ENCODE assay signal across 10 cellular contexts in the genomic region with DNA sequence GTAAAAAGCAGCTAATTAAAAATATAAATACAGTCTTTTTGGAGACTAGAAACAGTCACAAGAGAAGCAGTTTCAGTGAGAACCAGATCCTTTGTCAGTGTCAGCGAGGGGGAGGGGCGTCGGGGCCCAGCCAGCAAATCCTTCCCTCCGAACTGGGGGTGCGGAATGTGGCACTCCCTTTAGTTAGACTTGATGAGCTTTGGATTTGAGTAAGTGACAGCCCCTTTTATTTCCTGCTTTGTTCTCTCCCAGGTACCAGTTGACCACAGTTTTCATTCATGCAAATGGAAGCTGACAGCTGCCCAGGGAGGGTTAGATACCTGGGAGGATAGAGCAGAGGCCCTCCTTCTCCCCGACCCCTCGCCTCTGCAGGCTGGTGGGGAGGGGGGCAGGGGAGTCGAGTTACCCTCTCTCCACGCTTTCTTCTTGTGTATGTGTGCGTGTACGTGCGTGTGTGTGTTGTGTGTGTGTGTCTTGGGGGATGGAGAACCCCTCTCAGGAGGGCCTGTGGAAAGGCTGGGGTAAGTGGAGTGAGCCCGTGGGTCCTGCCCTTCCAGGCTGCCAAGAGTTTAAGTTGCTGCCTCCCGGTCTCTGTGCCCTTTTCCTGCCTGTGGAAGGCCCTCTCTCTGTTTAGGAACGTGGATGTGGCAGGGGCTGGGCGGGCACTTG. TPM values are rescaled to one million over a fixed set of nuclear protein-coding genes. Genes with fewer than 3 reads are reported as not detected.
DNase-seq lines count a peak whose midpoint lies in the region; FAIRE-seq and TF ChIP-seq lines count a peak whose summit lies in the region.
"Had no signal": no experiment of that assay in that cellular context is flagged by ENCODE, and none has a peak within 500 bp of the region (broad histone marks: within the 10 kb centered on the region; RNA-seq: fewer than 3 reads in every experiment).

No MANE protein-coding gene starts in this region.

- peak; percentile 58 to 80 for DNase-seq in HAP-1 (ENCODE audit: low spot score in 2 of 2)
- peak; percentile 77 for DNase-seq in endodermal cell
- DNase-seq in progenitor cell of endocrine pancreas (ENCODE audit: low spot score, unreplicated experiment): no peak
- DNase-seq in GM19240 (ENCODE audit: insufficient read length, low spot score): no peak
- DNase-seq in GM19239 (ENCODE audit: insufficient read length, low spot score): no peak
- DNase-seq in NK-92 (lab: John Stamatoyannopoulos, UW; ENCODE audit: unreplicated experiment): no peak
- DNase-seq in foreskin melanocyte: no peak
- DNase-seq: OCI-M1; stimulated activated CD4-positive, alpha-beta T cell treated with anti-CD3 and anti-CD28 coated beads, Interleukin-2, amount 100 ng/mL, for 48 hours had no signal

- H3K4me3 ChIP-seq in HAP-1 (no peak overlapping the region), OCI-LY3 (ENCODE audit: low read length) (peak overlapping the region; percentile 70), endodermal cell (ENCODE audit: low read length) (peak overlapping the region; percentile 32)

- H3K27ac ChIP-seq in OCI-LY3 (ENCODE audit: low read length) (peak overlapping the region; percentile 94), endodermal cell (ENCODE audit: low read depth, low read length) (peak overlapping the region; percentile 80)

- H2AFZ ChIP-seq in OCI-LY3 (ENCODE audit: low read depth, low read length): no peak overlapping the region

- WGBS in endodermal cell (ENCODE audit: insufficient coverage in 1 of 2, insufficient read length in 1 of 2), 2 experiments: 23% methylated on average over 9 to 15 of the region's 16 CpGs

- H3K4me1 ChIP-seq in HAP-1: peaks cover 40% of the 10 kb centered on the region
- peaks cover 87% of the 10 kb centered on the region for H3K4me1 ChIP-seq in OCI-LY3 (ENCODE audit: low read length)
- peaks cover 17% of the 10 kb centered on the region for H3K4me1 ChIP-seq in endodermal cell (ENCODE audit: control insufficient read depth, insufficient read depth, low read length)

- no peak for FAIRE-seq in GM19239 (lab: Jason Lieb, UNC)

- peaks cover 86% of the 10 kb centered on the region for H3K79me2 ChIP-seq in OCI-LY3 (ENCODE audit: low read length)

- in situ Hi-C loops in HAP-1 (cut with MboI; ENCODE audit: low sequenced_read_pairs): no loop called here

- H3K9me3 ChIP-seq in HAP-1 (no peaks in the 10 kb centered on the region), OCI-LY3 (ENCODE audit: insufficient read depth, low read length) (no peaks in the 10 kb centered on the region), endodermal cell (ENCODE audit: control insufficient read depth, low read length) (no peaks in the 10 kb centered on the region)

- H3K27me3 Mint-ChIP-seq in endodermal cell (ENCODE audit: insufficient read depth) (no peaks in the 10 kb centered on the region), progenitor cell of endocrine pancreas (no peaks in the 10 kb centered on the region)

- H3K36me3 Mint-ChIP-seq in endodermal cell (ENCODE audit: low read depth): no peaks in the 10 kb centered on the region
- H3K36me3 Mint-ChIP-seq in progenitor cell of endocrine pancreas (ENCODE audit: insufficient read depth): peaks cover 1% of the 10 kb centered on the region

- H3K4me1 Mint-ChIP-seq in endodermal cell (peaks cover 46% of the 10 kb centered on the region), progenitor cell of endocrine pancreas (ENCODE audit: low read depth) (peaks cover 27% of the 10 kb centered on the region)

- H3K27ac Mint-ChIP-seq in endodermal cell (peak overlapping the region; percentile 84), progenitor cell of endocrine pancreas (peak overlapping the region; percentile 98)

- no peak overlapping the region for H3K4me3 Mint-ChIP-seq in endodermal cell
- H3K4me3 Mint-ChIP-seq in progenitor cell of endocrine pancreas (ENCODE audit: low read depth): peak overlapping the region; percentile 26

- no peaks in the 10 kb centered on the region for H3K27me3 ChIP-seq in HAP-1 (ENCODE audit: low read depth)
- H3K27me3 ChIP-seq in OCI-LY3 (ENCODE audit: low read depth, low read length): no peaks in the 10 kb centered on the region
- no peaks in the 10 kb centered on the region for H3K27me3 ChIP-seq in endodermal cell (ENCODE audit: control insufficient read depth, insufficient read depth, low read length, poor library complexity, severe bottlenecking)

- H4K20me1 ChIP-seq in OCI-LY3 (ENCODE audit: insufficient read depth, low read length): peaks cover 59% of the 10 kb centered on the region

- H3K4me2 ChIP-seq in OCI-LY3 (ENCODE audit: low read length): peak overlapping the region; percentile 84

- H3K36me3 ChIP-seq in HAP-1 (replicated peaks): no peaks in the 10 kb centered on the region
- peaks cover 13% of the 10 kb centered on the region for H3K36me3 ChIP-seq in OCI-LY3 (replicated peaks; ENCODE audit: low read depth, low read length)
- H3K36me3 ChIP-seq in endodermal cell (ENCODE audit: control insufficient read depth, insufficient read depth, low read length): no peaks in the 10 kb centered on the region

- TF ChIP-seq CTCF in OCI-LY3 (IDR thresholded peaks at IDR 0.05; ENCODE audit: low read depth, low read length) (no peak), endodermal cell (conservative IDR thresholded peaks at IDR 0.05) (no peak), progenitor cell of endocrine pancreas (IDR thresholded peaks at IDR 0.05; ENCODE audit: unreplicated experiment) (no peak)

- H3K9me3 Mint-ChIP-seq in endodermal cell (no peaks in the 10 kb centered on the region), progenitor cell of endocrine pancreas (ENCODE audit: low read depth) (peaks cover 4% of the 10 kb centered on the region)

- H3K9ac ChIP-seq in OCI-LY3 (ENCODE audit: low read length): peak overlapping the region; percentile 76
- H3K9ac ChIP-seq in endodermal cell (ENCODE audit: extremely low read depth, low read length, poor library complexity, severe bottlenecking): peak overlapping the region; percentile 8

RNA-seq across cellular contexts. Expression of a gene that starts 38.3 kb away (rescaled TPM):
- total RNA-seq in endodermal cell: 10 to 100 TPM; 26.5 to 37.4 TPM
- 11.9 TPM for polyA plus RNA-seq in endodermal cell (2013, experiment 1 of 2)
- polyA plus RNA-seq in endodermal cell (2013, experiment 2 of 2): 12.4 TPM
- total RNA-seq in progenitor cell of endocrine pancreas: 18.9 and 19.1 TPM in 2 replicates

Comparison
In these comparisons a context has a peak if more than half of its experiments do, and no peak if none do; other contexts are left out.
1. DNase-seq: peak in HAP-1 (2 of 2) and endodermal cell (single experiment); none in progenitor cell of endocrine pancreas (single experiment), GM19240 (single experiment), GM19239 (single experiment), NK-92 (single experiment) and foreskin melanocyte (single experiment).